Comparison of ENCODE assay signal across 1 cellular context in the genomic region with DNA sequence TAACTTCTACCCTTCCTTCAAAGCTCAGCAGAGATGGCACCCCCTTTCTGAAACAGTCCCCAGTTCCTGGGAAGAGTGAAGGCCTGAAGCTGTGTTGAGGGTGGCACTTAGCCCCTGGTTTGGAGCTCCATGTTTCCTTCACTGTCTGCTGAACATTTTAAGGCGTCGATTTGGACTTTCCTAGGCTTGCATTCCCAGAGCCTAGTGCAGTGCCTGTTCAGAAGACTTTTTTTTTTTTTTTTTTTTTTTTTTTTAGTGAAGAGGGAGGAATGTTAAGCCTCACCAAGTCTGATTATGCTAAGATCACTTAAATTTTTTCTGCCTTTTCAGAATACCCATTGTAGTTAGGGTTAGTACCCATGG.
TF ChIP-seq lines count a peak whose summit lies in the region.

No MANE protein-coding gene starts in this region.

TF ChIP-seq in WTC11, 78 proteins besides CTCF, POLR2A, EP300 and RAD21 (continued from another document):
- TF ChIP-seq, protein P1, sequence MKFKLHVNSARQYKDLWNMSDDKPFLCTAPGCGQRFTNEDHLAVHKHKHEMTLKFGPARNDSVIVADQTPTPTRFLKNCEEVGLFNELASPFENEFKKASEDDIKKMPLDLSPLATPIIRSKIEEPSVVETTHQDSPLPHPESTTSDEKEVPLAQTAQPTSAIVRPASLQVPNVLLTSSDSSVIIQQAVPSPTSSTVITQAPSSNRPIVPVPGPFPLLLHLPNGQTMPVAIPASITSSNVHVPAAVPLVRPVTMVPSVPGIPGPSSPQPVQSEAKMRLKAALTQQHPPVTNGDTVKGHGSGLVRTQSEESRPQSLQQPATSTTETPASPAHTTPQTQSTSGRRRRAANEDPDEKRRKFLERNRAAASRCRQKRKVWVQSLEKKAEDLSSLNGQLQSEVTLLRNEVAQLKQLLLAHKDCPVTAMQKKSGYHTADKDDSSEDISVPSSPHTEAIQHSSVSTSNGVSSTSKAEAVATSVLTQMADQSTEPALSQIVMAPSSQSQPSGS (CRISPR knock-in tag; IDR thresholded peaks at IDR 0.05; ENCODE audit: borderline replicate concordance, low read depth), result no peak
- TF ChIP-seq SMAD4 (CRISPR knock-in tag; IDR thresholded peaks at IDR 0.05), result no peak
- TF ChIP-seq, protein P2, sequence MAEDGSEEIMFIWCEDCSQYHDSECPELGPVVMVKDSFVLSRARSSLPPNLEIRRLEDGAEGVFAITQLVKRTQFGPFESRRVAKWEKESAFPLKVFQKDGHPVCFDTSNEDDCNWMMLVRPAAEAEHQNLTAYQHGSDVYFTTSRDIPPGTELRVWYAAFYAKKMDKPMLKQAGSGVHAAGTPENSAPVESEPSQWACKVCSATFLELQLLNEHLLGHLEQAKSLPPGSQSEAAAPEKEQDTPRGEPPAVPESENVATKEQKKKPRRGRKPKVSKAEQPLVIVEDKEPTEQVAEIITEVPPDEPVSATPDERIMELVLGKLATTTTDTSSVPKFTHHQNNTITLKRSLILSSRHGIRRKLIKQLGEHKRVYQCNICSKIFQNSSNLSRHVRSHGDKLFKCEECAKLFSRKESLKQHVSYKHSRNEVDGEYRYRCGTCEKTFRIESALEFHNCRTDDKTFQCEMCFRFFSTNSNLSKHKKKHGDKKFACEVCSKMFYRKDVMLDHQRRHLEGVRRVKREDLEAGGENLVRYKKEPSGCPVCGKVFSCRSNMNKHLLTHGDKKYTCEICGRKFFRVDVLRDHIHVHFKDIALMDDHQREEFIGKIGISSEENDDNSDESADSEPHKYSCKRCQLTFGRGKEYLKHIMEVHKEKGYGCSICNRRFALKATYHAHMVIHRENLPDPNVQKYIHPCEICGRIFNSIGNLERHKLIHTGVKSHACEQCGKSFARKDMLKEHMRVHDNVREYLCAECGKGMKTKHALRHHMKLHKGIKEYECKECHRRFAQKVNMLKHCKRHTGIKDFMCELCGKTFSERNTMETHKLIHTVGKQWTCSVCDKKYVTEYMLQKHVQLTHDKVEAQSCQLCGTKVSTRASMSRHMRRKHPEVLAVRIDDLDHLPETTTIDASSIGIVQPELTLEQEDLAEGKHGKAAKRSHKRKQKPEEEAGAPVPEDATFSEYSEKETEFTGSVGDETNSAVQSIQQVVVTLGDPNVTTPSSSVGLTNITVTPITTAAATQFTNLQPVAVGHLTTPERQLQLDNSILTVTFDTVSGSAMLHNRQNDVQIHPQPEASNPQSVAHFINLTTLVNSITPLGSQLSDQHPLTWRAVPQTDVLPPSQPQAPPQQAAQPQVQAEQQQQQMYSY (CRISPR knock-in tag; IDR thresholded peaks at IDR 0.05), result no peak
